24 cellular contexts compared by ENCODE assay signal in the genomic region with DNA sequence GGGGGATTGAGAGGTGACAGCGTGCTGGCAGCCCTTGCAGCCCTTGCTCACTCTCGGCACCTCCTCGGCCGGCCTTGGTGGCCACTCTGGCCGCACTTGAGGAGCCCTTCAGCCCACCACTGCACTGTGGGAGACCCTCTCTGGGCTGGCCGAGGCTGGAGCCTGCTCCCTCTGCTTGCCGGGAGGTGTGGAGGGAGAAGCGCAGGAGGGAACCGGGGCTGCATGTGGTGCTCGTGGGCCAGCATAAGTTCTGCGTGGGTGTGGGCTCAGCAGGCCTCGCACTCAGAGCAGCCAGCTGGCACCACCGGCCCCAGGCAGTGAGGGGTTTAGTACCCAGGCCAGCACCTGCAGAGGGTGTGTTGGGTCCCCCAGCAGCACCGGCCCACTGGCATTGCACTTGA.
"Had no signal": no experiment of that assay in that cellular context is flagged by ENCODE, and none has a peak within 500 bp of the region (broad histone marks: within the 10 kb centered on the region; RNA-seq: fewer than 3 reads in every experiment).

No MANE protein-coding gene starts in this region.

- H3K27ac ChIP-seq: KMS-11 had no signal

- H3K4me3 Mint-ChIP-seq: activated CD4-positive, alpha-beta T cell treated with anti-CD3 and anti-CD28 coated beads for 36 hours; activated CD4-positive, alpha-beta T cell treated with anti-CD3 and anti-CD28 coated beads, Interleukin-2, amount 10 ng/mL, durations not matched to agents 7 days and 5 days; activated CD8-positive, alpha-beta T cell treated with anti-CD3 and anti-CD28 coated beads, Interleukin-2, amount 10 ng/mL, durations not matched to agents 7 days and 5 days; activated naive CD4-positive, alpha-beta T cell treated with anti-CD3 and anti-CD28 coated beads, Interleukin-2, amount 10 ng/mL, durations not matched to agents 7 days and 5 days; activated naive CD8-positive, alpha-beta T cell; activated naive CD8-positive, alpha-beta T cell treated with anti-CD3 and anti-CD28 coated beads, Interleukin-2, amount 50 U/mL, for 24 hours; activated T-cell treated with anti-CD3 and anti-CD28 coated beads, Interleukin-2, amount 50 U/mL, for 24 hours; brain had no signal

- H3K27me3 Mint-ChIP-seq: activated CD4-positive, alpha-beta T cell treated with anti-CD3 and anti-CD28 coated beads for 36 hours; activated CD4-positive, alpha-beta T cell treated with anti-CD3 and anti-CD28 coated beads, Interleukin-2, amount 10 ng/mL, durations not matched to agents 7 days and 5 days; activated naive CD4-positive, alpha-beta T cell treated with anti-CD3 and anti-CD28 coated beads, Interleukin-2, amount 10 ng/mL, durations not matched to agents 7 days and 5 days; activated naive CD8-positive, alpha-beta T cell; activated naive CD8-positive, alpha-beta T cell treated with anti-CD3 and anti-CD28 coated beads, Interleukin-2, amount 50 U/mL, for 24 hours; activated T-cell treated with anti-CD3 and anti-CD28 coated beads, Interleukin-2, amount 50 U/mL, for 24 hours had no signal

- ATAC-seq: activated CD4-positive, alpha-beta T cell treated with anti-CD3 and anti-CD28 coated beads for 36 hours; activated CD8-positive, alpha-beta T cell treated with anti-CD3 and anti-CD28 coated beads, Interleukin-2, amount 10 ng/mL, durations not matched to agents 7 days and 5 days; activated naive CD8-positive, alpha-beta T cell treated with anti-CD3 and anti-CD28 coated beads, Interleukin-2, amount 50 U/mL, for 24 hours; Panc1 had no signal

- H3K4me1 Mint-ChIP-seq: activated CD4-positive, alpha-beta T cell treated with anti-CD3 and anti-CD28 coated beads for 36 hours; activated CD4-positive, alpha-beta T cell treated with anti-CD3 and anti-CD28 coated beads, Interleukin-2, amount 10 ng/mL, durations not matched to agents 7 days and 5 days; activated naive CD4-positive, alpha-beta T cell treated with anti-CD3 and anti-CD28 coated beads, Interleukin-2, amount 10 ng/mL, durations not matched to agents 7 days and 5 days; activated naive CD8-positive, alpha-beta T cell treated with anti-CD3 and anti-CD28 coated beads, Interleukin-2, amount 50 U/mL, for 24 hours; brain had no signal

- DNase-seq: activated CD4-positive, alpha-beta T cell treated with anti-CD3 and anti-CD28 coated beads for 36 hours; activated CD4-positive, alpha-beta T cell treated with anti-CD3 and anti-CD28 coated beads, Interleukin-2, amount 10 ng/mL, durations not matched to agents 7 days and 5 days; activated CD4-positive, alpha-beta T cell treated with anti-CD3 and anti-CD28 coated beads, Interleukin-2, amount 50 U/mL, for 48 hours; activated CD8-positive, alpha-beta T cell treated with anti-CD3 and anti-CD28 coated beads, Interleukin-2, amount 10 ng/mL, durations not matched to agents 7 days and 5 days; activated naive CD4-positive, alpha-beta T cell treated with anti-CD3 and anti-CD28 coated beads, Interleukin-2, amount 10 ng/mL, durations not matched to agents 7 days and 5 days; activated naive CD8-positive, alpha-beta T cell treated with anti-CD3 and anti-CD28 coated beads, Interleukin-2, amount 50 U/mL, for 24 hours; activated T-cell treated with anti-CD3 and anti-CD28 coated beads, Interleukin-2, amount 50 U/mL, for 24 hours; caudate nucleus; MM.1S; MV-4-11; NCI-H1092; NCI-H1436 treated with DMSO at 0.1 percent for 48 hours; NCI-H1694 treated with DMSO at 0.1 percent for 48 hours; NCI-H2029; NCI-H345; NCI-H524 treated with DMSO at 0.1 percent for 48 hours; SW 1271; T-helper 1 cell; T-helper 9 cell had no signal

- H3K36me3 Mint-ChIP-seq: activated naive CD4-positive, alpha-beta T cell treated with anti-CD3 and anti-CD28 coated beads, Interleukin-2, amount 10 ng/mL, durations not matched to agents 7 days and 5 days; activated naive CD8-positive, alpha-beta T cell; brain had no signal

- H3K27ac Mint-ChIP-seq: activated CD4-positive, alpha-beta T cell treated with anti-CD3 and anti-CD28 coated beads for 36 hours; activated CD4-positive, alpha-beta T cell treated with anti-CD3 and anti-CD28 coated beads, Interleukin-2, amount 10 ng/mL, durations not matched to agents 7 days and 5 days; activated CD8-positive, alpha-beta T cell treated with anti-CD3 and anti-CD28 coated beads, Interleukin-2, amount 10 ng/mL, durations not matched to agents 7 days and 5 days; activated naive CD4-positive, alpha-beta T cell treated with anti-CD3 and anti-CD28 coated beads, Interleukin-2, amount 10 ng/mL, durations not matched to agents 7 days and 5 days; activated naive CD8-positive, alpha-beta T cell; activated naive CD8-positive, alpha-beta T cell treated with anti-CD3 and anti-CD28 coated beads, Interleukin-2, amount 50 U/mL, for 24 hours; activated T-cell treated with anti-CD3 and anti-CD28 coated beads, Interleukin-2, amount 50 U/mL, for 24 hours; activated T-helper 2 cell treated with anti-CD3 and anti-CD28 coated beads, Interferon-gamma antibody, Interleukin-2, Interleukin-4, amounts not matched to agents 10 μg/mL and 5 μg/mL and 100 μg/mL, durations not matched to agents 14 hours and 24 hours and 36 hours; brain had no signal
